Comparison of ENCODE assay signal across 17 cellular contexts in the genomic region with DNA sequence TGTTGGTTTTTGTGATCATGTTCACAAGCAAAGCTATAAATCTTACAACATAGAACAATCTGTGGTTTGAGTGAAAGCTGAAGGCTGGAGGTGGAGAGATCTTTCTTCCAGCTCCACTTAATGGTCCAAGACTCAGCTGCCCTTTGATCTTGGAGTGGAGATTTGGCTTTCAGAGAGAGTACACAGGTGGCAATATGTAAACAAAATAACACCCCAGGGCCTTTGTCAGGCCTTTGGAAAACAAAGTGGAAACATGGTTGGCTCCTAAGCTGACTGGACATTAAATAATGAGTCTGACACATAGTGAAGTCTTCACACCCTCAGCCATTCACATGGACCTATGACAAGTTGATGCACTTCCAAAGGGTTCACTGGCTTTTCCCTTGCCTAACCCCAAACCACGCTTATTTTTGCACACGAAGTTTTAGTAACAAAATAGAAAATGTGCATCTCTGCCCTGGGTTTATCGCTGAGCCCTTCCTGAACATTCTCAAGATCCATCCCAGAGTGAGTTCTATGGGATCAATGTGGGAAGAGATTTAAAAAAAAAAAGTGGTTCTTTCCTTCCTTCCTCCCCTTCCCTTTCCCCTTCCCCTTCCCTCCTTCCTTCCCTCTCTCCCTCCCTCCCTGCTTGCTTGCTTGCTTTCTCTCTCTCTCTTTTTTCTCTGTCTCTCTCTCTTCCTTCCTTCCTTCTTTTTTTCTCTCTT.
"Had no signal": no experiment of that assay in that cellular context is flagged by ENCODE, and none has a peak within 500 bp of the region (broad histone marks: within the 10 kb centered on the region; RNA-seq: fewer than 3 reads in every experiment).

No MANE protein-coding gene starts in this region.

- H3K27me3 ChIP-seq: adrenal gland, ascending aorta, brain microvascular endothelial cell, tibial artery had no signal

- DNase-seq: activated CD4-positive, alpha-beta T cell treated with anti-CD3 and anti-CD28 coated beads for 4 hours; activated CD4-positive, alpha-beta T cell treated with anti-CD3 and anti-CD28 coated beads, Interleukin-2, amount 50 U/mL, for 48 hours; activated CD4-positive, CD25-positive, alpha-beta regulatory T cell; activated CD8-positive, alpha-beta memory T cell treated with anti-CD3 and anti-CD28 coated beads, Interleukin-2, amount 50 U/mL, for 48 hours; activated naive CD4-positive, alpha-beta T cell; activated T-cell treated with anti-CD3 and anti-CD28 coated beads, Interleukin-2, amount 50 U/mL, for 4 hours; adrenal gland; caudate nucleus; effector CD4-positive, alpha-beta T cell; nucleus accumbens; posterior cingulate gyrus; retina; stimulated activated CD4-positive, alpha-beta T cell treated with anti-CD3 and anti-CD28 coated beads, Interleukin-4, amount 100 ng/mL, for 4 hours; T-helper 17 cell; tibial artery had no signal

- H3K36me3 ChIP-seq: adrenal gland, ascending aorta, brain microvascular endothelial cell, tibial artery had no signal

- H3K9me3 ChIP-seq: adrenal gland, ascending aorta, tibial artery had no signal

- H3K4me1 ChIP-seq: adrenal gland, ascending aorta had no signal

- H3K4me3 ChIP-seq: adrenal gland, ascending aorta, tibial artery had no signal

- H3K27ac ChIP-seq: adrenal gland, ascending aorta, brain microvascular endothelial cell, tibial artery had no signal

- ATAC-seq: activated T-cell treated with anti-CD3 and anti-CD28 coated beads, Interleukin-2, amount 50 U/mL, for 4 hours; T-helper 17 cell had no signal
